In genomic region chr5:102536323-102536928, GRCh38 we compare ENCODE assay signal across 8 cellular contexts. TPM values are rescaled to one million over a fixed set of nuclear protein-coding genes. Genes with fewer than 3 reads are reported as not detected.
DNase-seq lines count a peak whose midpoint lies in the region; ATAC-seq, FAIRE-seq and TF ChIP-seq lines count a peak whose summit lies in the region.

No MANE protein-coding gene starts in this region.

- H3K27ac Mint-ChIP-seq in CD8-positive, alpha-beta T cell = no peak overlapping the region

- TF ChIP-seq CTCF in CD8-positive, alpha-beta T cell (IDR thresholded peaks at IDR 0.05) = peak; percentile 28
- peak; percentile 21 for TF ChIP-seq CTCF in kidney (IDR thresholded peaks at IDR 0.05; ENCODE audit: borderline replicate concordance, extremely low read depth, insufficient read depth)

- H3K9me3 ChIP-seq in CD8-positive, alpha-beta T cell (ENCODE audit: low read length) = no peaks in the 10 kb centered on the region
- no peaks in the 10 kb centered on the region for H3K9me3 ChIP-seq in kidney (ENCODE audit: control insufficient read depth in 1 of 2, low read length in 2 of 2)

- POLR2A ChIA-PET in CD8-positive, alpha-beta T cell (lab: Charles Lee) = no interaction called here

- no peak overlapping the region for H3K9ac ChIP-seq in kidney (ENCODE audit: low read length in 2 of 2)

- DNase-seq in CD8-positive, alpha-beta T cell = no peak
- no peak for DNase-seq in kidney
- DNase-seq in AG08396 (ENCODE audit: low spot score) = no peak
- no peak for DNase-seq in amygdala (lab: John Stamatoyannopoulos, UW)
- DNase-seq in sciatic nerve (ENCODE audit: low spot score) = no peak

- no peaks in the 10 kb centered on the region for H3K4me1 ChIP-seq in CD8-positive, alpha-beta T cell (ENCODE audit: insufficient read depth, low read length)
- H3K4me1 ChIP-seq in kidney (ENCODE audit: control insufficient read depth in 1 of 2, insufficient read depth in 1 of 2, low read depth in 1 of 2, low read length in 2 of 2) = peaks cover 2 to 5% of the 10 kb centered on the region in 2 donors

- no peaks in the 10 kb centered on the region for H3K4me1 Mint-ChIP-seq in CD8-positive, alpha-beta T cell (ENCODE audit: low read depth)

- no peak for ATAC-seq in CD8-positive, alpha-beta T cell
- ATAC-seq in SK-N-SH treated with all-trans-retinoic acid at 6 μM for 48 hours (peak; percentile 42; the same call in 1 of the 3 replicates), GM21825 (IDR thresholded peaks at IDR 0.05; ENCODE audit: unreplicated experiment) (no peak), sciatic nerve (no peak)

- no peaks in the 10 kb centered on the region for H3K36me3 ChIP-seq in CD8-positive, alpha-beta T cell (ENCODE audit: insufficient read depth, low read length)
- no peaks in the 10 kb centered on the region for H3K36me3 ChIP-seq in kidney (ENCODE audit: control insufficient read depth in 1 of 2, insufficient read depth in 2 of 2, low read length in 2 of 2)

- peak; percentile 60 for TF ChIP-seq RAD21 in Ishikawa (IDR thresholded peaks at IDR 0.05; ENCODE audit: low read depth)

- no peak overlapping the region for H3K4me3 Mint-ChIP-seq in CD8-positive, alpha-beta T cell

- H3K27me3 Mint-ChIP-seq in CD8-positive, alpha-beta T cell (ENCODE audit: low read depth) = peaks cover 2% of the 10 kb centered on the region

- no peaks in the 10 kb centered on the region for H3K27me3 ChIP-seq in CD8-positive, alpha-beta T cell (ENCODE audit: insufficient read depth, low read length)

- intact Hi-C loops in CD8-positive, alpha-beta T cell (cut with DNase I, micrococcal nuclease) = loop anchor here (1.0 to 5.0 kb wide), 4 partner anchors 504 to 691 kb away; no protein-coding TSS in a partner anchor
- intact Hi-C loops in kidney (cut with DNase I) (no loop called here), sciatic nerve (cut with DNase I) (no loop called here)

- no peaks in the 10 kb centered on the region for H3K36me3 Mint-ChIP-seq in CD8-positive, alpha-beta T cell

- H3K27ac ChIP-seq in CD8-positive, alpha-beta T cell (ENCODE audit: low read depth, low read length) = no peak overlapping the region
- H3K27ac ChIP-seq in kidney (ENCODE audit: low read depth in 2 of 2, low read length in 2 of 2) = no peak overlapping the region

- FAIRE-seq in kidney (lab: Jason Lieb, UNC) = peak; percentile 19

- no peak for TF ChIP-seq EP300 in Ishikawa (IDR thresholded peaks at IDR 0.05; ENCODE audit: borderline replicate concordance)

- H3K4me3 ChIP-seq in CD8-positive, alpha-beta T cell (ENCODE audit: low read depth, low read length) = no peak overlapping the region
- H3K4me3 ChIP-seq in kidney (ENCODE audit: low read length in 2 of 2) = no peak overlapping the region

- H3K9me3 Mint-ChIP-seq in CD8-positive, alpha-beta T cell = no peaks in the 10 kb centered on the region

- CTCF ChIA-PET in CD8-positive, alpha-beta T cell (lab: Charles Lee) = interaction anchor here (0.9 to 3.0 kb wide), 6 partner anchors 28 to 688 kb away, joined by 3 to 7 read pairs (median 3); no protein-coding TSS in a partner anchor

TF ChIP-seq in Ishikawa, 13 proteins besides CTCF, POLR2A, EP300 and RAD21 (continues in another document):
- TF ChIP-seq EGR1 (IDR thresholded peaks at IDR 0.05) (no peak), TCF12 (IDR thresholded peaks at IDR 0.05; ENCODE audit: low read depth) (no peak), NFIC (IDR thresholded peaks at IDR 0.05) (no peak), CEBPB (IDR thresholded peaks at IDR 0.05) (no peak), FOXM1 (IDR thresholded peaks at IDR 0.05; ENCODE audit: borderline replicate concordance, low read depth) (no peak), CREB1 (IDR thresholded peaks at IDR 0.05; ENCODE audit: low read depth) (no peak), TAF1 (IDR thresholded peaks at IDR 0.05; ENCODE audit: low read depth) (no peak), YY1 (IDR thresholded peaks at IDR 0.05; ENCODE audit: low read depth) (no peak), ZBTB7A (IDR thresholded peaks at IDR 0.05; ENCODE audit: low read depth) (no peak), USF1 (IDR thresholded peaks at IDR 0.05) (no peak), REST (IDR thresholded peaks at IDR 0.05; ENCODE audit: low read depth) (no peak)

TF ChIP-seq in SK-N-SH treated with all-trans-retinoic acid at 6 μM for 48 hours, 23 proteins besides CTCF, POLR2A, EP300 and RAD21 (continues in another document):
- TF ChIP-seq ZNF70 (CRISPR knock-in tag; IDR thresholded peaks at IDR 0.05) (no peak), POU6F1 (CRISPR knock-in tag; IDR thresholded peaks at IDR 0.05; ENCODE audit: borderline replicate concordance, low read depth) (no peak), PPARA (CRISPR knock-in tag; IDR thresholded peaks at IDR 0.05; ENCODE audit: borderline replicate concordance) (no peak), BACH2 (CRISPR knock-in tag; IDR thresholded peaks at IDR 0.05; ENCODE audit: borderline replicate concordance) (no peak), RARB (CRISPR knock-in tag; IDR thresholded peaks at IDR 0.05) (no peak), ISL1 (CRISPR knock-in tag; IDR thresholded peaks at IDR 0.05) (no peak), ZNF565 (CRISPR knock-in tag; conservative IDR thresholded peaks at IDR 0.05; ENCODE audit: low read depth) (no peak), CSDC2 (CRISPR knock-in tag; IDR thresholded peaks at IDR 0.05) (no peak), TOX (CRISPR knock-in tag; IDR thresholded peaks at IDR 0.05; ENCODE audit: borderline replicate concordance) (no peak), ZC3H10 (CRISPR knock-in tag; IDR thresholded peaks at IDR 0.05) (no peak), GLIS3 (CRISPR knock-in tag; IDR thresholded peaks at IDR 0.05) (no peak), CREB5 (CRISPR knock-in tag; IDR thresholded peaks at IDR 0.05; ENCODE audit: low read depth) (no peak), ZFP30 (CRISPR knock-in tag; IDR thresholded peaks at IDR 0.05) (no peak), ZNF8 (CRISPR knock-in tag; IDR thresholded peaks at IDR 0.05) (no peak), ESRRG (CRISPR knock-in tag; IDR thresholded peaks at IDR 0.05) (no peak)
- TF ChIP-seq, protein P1, sequence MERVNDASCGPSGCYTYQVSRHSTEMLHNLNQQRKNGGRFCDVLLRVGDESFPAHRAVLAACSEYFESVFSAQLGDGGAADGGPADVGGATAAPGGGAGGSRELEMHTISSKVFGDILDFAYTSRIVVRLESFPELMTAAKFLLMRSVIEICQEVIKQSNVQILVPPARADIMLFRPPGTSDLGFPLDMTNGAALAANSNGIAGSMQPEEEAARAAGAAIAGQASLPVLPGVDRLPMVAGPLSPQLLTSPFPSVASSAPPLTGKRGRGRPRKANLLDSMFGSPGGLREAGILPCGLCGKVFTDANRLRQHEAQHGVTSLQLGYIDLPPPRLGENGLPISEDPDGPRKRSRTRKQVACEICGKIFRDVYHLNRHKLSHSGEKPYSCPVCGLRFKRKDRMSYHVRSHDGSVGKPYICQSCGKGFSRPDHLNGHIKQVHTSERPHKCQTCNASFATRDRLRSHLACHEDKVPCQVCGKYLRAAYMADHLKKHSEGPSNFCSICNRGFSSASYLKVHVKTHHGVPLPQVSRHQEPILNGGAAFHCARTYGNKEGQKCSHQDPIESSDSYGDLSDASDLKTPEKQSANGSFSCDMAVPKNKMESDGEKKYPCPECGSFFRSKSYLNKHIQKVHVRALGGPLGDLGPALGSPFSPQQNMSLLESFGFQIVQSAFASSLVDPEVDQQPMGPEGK (CRISPR knock-in tag; IDR thresholded peaks at IDR 0.05; ENCODE audit: borderline replicate concordance) = no peak
- TF ChIP-seq, protein P2, sequence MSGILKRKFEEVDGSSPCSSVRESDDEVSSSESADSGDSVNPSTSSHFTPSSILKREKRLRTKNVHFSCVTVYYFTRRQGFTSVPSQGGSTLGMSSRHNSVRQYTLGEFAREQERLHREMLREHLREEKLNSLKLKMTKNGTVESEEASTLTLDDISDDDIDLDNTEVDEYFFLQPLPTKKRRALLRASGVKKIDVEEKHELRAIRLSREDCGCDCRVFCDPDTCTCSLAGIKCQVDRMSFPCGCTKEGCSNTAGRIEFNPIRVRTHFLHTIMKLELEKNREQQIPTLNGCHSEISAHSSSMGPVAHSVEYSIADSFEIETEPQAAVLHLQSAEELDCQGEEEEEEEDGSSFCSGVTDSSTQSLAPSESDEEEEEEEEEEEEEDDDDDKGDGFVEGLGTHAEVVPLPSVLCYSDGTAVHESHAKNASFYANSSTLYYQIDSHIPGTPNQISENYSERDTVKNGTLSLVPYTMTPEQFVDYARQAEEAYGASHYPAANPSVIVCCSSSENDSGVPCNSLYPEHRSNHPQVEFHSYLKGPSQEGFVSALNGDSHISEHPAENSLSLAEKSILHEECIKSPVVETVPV (CRISPR knock-in tag; IDR thresholded peaks at IDR 0.05) = no peak

RNA-seq across cellular contexts. Expression of gene SLCO6A1, which starts 37.6 kb away (rescaled TPM):
- total RNA-seq in CD8-positive, alpha-beta T cell = not detected
- total RNA-seq in kidney = not detected
- polyA plus RNA-seq in kidney (ENCODE audit: insufficient read depth, low read depth, low replicate concordance) = not detected
- not detected for total RNA-seq in sciatic nerve

Comparison
In these comparisons a context has a peak if more than half of its experiments do, and no peak if none do; other contexts are left out.
1. intact Hi-C loops: an anchor here in CD8-positive, alpha-beta T cell (1.0 to 5.0 kb wide); none called in kidney and sciatic nerve.